In genomic region chr21:33951276-33952178, GRCh38 we compare ENCODE assay signal across 11 cellular contexts. TPM values are rescaled to one million over a fixed set of nuclear protein-coding genes. Genes with fewer than 3 reads are reported as not detected.
DNase-seq lines count a peak whose midpoint lies in the region; ATAC-seq, FAIRE-seq and TF ChIP-seq lines count a peak whose summit lies in the region.
"Had no signal": no experiment of that assay in that cellular context is flagged by ENCODE, and none has a peak within 500 bp of the region (broad histone marks: within the 10 kb centered on the region; RNA-seq: fewer than 3 reads in every experiment).

No MANE protein-coding gene starts in this region.

- peak; percentile 32 for ATAC-seq in stimulated activated memory B cell treated with anti-CD40 and anti-IgM and Interleukin-4, amounts not matched to agents 10 μg/mL and 1 μg/mL and 100 μg/mL, for 72 hours
- no peak for ATAC-seq in HG02973 (IDR thresholded peaks at IDR 0.05; ENCODE audit: unreplicated experiment)
- ATAC-seq: A549 had no signal

- CTCF ChIA-PET in activated CD4-positive, alpha-beta memory T cell treated with anti-CD3 and anti-CD28 coated beads for 36 hours (lab: Charles Lee): interaction anchor here (1.0 to 1.2 kb wide), 2 partner anchors 25 to 27 kb away, joined by 4 read pairs; no protein-coding TSS in a partner anchor

- intact Hi-C loops in activated CD4-positive, alpha-beta memory T cell treated with anti-CD3 and anti-CD28 coated beads for 36 hours (cut with micrococcal nuclease): no loop called here
- intact Hi-C loops in kidney (cut with DNase I): no loop called here

- peaks cover 19% of the 10 kb centered on the region for H3K36me3 Mint-ChIP-seq in activated CD4-positive, alpha-beta memory T cell treated with anti-CD3 and anti-CD28 coated beads for 36 hours
- peaks cover 6% of the 10 kb centered on the region for H3K36me3 Mint-ChIP-seq in stimulated activated memory B cell treated with anti-CD40 and anti-IgM and Interleukin-4, amounts not matched to agents 10 μg/mL and 1 μg/mL and 100 μg/mL, for 72 hours

- H3K36me3 ChIP-seq in kidney (ENCODE audit: control insufficient read depth in 1 of 2, insufficient read depth in 2 of 2, low read length in 2 of 2): no peaks in the 10 kb centered on the region
- H3K36me3 ChIP-seq: right atrium auricular region had no signal

- no peak overlapping the region for H3K27ac ChIP-seq in kidney (ENCODE audit: low read depth in 2 of 2, low read length in 2 of 2)
- H3K27ac ChIP-seq: A549, epithelial cell of prostate had no signal

- peak; percentile 59 for DNase-seq in activated CD8-positive, alpha-beta memory T cell treated with anti-CD3 and anti-CD28 coated beads for 24 hours
- DNase-seq in activated CD8-positive, alpha-beta memory T cell treated with anti-CD3 and anti-CD28 coated beads, Interleukin-2, amount 50 U/mL, for 4 hours: no peak
- peak; percentile 31 for DNase-seq in activated CD4-positive, alpha-beta memory T cell treated with anti-CD3 and anti-CD28 coated beads for 36 hours
- peak; percentile 35 for DNase-seq in fibroblast of the aortic adventitia (ENCODE audit: low read depth)
- no peak for DNase-seq in kidney
- DNase-seq in NCI-H524 treated with DMSO at 0.1 percent for 48 hours (lab: John Stamatoyannopoulos, UW): no peak

- no peaks in the 10 kb centered on the region for H3K9me3 Mint-ChIP-seq in activated CD4-positive, alpha-beta memory T cell treated with anti-CD3 and anti-CD28 coated beads for 36 hours
- no peaks in the 10 kb centered on the region for H3K9me3 Mint-ChIP-seq in stimulated activated memory B cell treated with anti-CD40 and anti-IgM and Interleukin-4, amounts not matched to agents 10 μg/mL and 1 μg/mL and 100 μg/mL, for 72 hours

- TF ChIP-seq CTCF in fibroblast of the aortic adventitia (IDR thresholded peaks at IDR 0.05; ENCODE audit: insufficient read depth, low read length) (no peak), kidney (IDR thresholded peaks at IDR 0.05; ENCODE audit: borderline replicate concordance, extremely low read depth, insufficient read depth) (no peak)

- peak overlapping the region; percentile 80 for H3K27ac Mint-ChIP-seq in activated CD4-positive, alpha-beta memory T cell treated with anti-CD3 and anti-CD28 coated beads for 36 hours
- H3K27ac Mint-ChIP-seq in stimulated activated memory B cell treated with anti-CD40 and anti-IgM and Interleukin-4, amounts not matched to agents 10 μg/mL and 1 μg/mL and 100 μg/mL, for 72 hours: peak overlapping the region; percentile 90

- H3K9ac ChIP-seq in kidney (ENCODE audit: low read length in 2 of 2): no peak overlapping the region

- peak overlapping the region; percentile 5 for H3K4me3 Mint-ChIP-seq in activated CD4-positive, alpha-beta memory T cell treated with anti-CD3 and anti-CD28 coated beads for 36 hours
- H3K4me3 Mint-ChIP-seq in stimulated activated memory B cell treated with anti-CD40 and anti-IgM and Interleukin-4, amounts not matched to agents 10 μg/mL and 1 μg/mL and 100 μg/mL, for 72 hours: peak overlapping the region; percentile 41

- peaks cover 73% of the 10 kb centered on the region for H3K4me1 Mint-ChIP-seq in activated CD4-positive, alpha-beta memory T cell treated with anti-CD3 and anti-CD28 coated beads for 36 hours (ENCODE audit: low read depth)
- H3K4me1 Mint-ChIP-seq in stimulated activated memory B cell treated with anti-CD40 and anti-IgM and Interleukin-4, amounts not matched to agents 10 μg/mL and 1 μg/mL and 100 μg/mL, for 72 hours: peaks cover 70% of the 10 kb centered on the region

- H3K27me3 Mint-ChIP-seq in activated CD4-positive, alpha-beta memory T cell treated with anti-CD3 and anti-CD28 coated beads for 36 hours: peaks cover 4% of the 10 kb centered on the region
- no peaks in the 10 kb centered on the region for H3K27me3 Mint-ChIP-seq in stimulated activated memory B cell treated with anti-CD40 and anti-IgM and Interleukin-4, amounts not matched to agents 10 μg/mL and 1 μg/mL and 100 μg/mL, for 72 hours

- H3K4me1 ChIP-seq in kidney (ENCODE audit: control insufficient read depth in 1 of 2, insufficient read depth in 1 of 2, low read depth in 1 of 2, low read length in 2 of 2): peaks cover 7 to 10% of the 10 kb centered on the region in 2 donors

- H3K4me3 ChIP-seq in fibroblast of the aortic adventitia (ENCODE audit: low read depth, low read length) (no peak overlapping the region), kidney (ENCODE audit: low read length in 2 of 2) (no peak overlapping the region)
- H3K4me3 ChIP-seq: A549, right atrium auricular region had no signal

- no peak for FAIRE-seq in kidney (lab: Jason Lieb, UNC)
- FAIRE-seq: A549 had no signal

- POLR2A ChIA-PET in activated CD4-positive, alpha-beta memory T cell treated with anti-CD3 and anti-CD28 coated beads for 36 hours (lab: Charles Lee): interaction anchor here (0.5 to 7.1 kb wide), 3 partner anchors 14 to 25 kb away, joined by 3 to 148 read pairs (median 3); no protein-coding TSS in a partner anchor

- no peaks in the 10 kb centered on the region for H3K9me3 ChIP-seq in kidney (ENCODE audit: control insufficient read depth in 1 of 2, low read length in 2 of 2)
- H3K9me3 ChIP-seq: A549, right atrium auricular region had no signal

RNA-seq across cellular contexts. Expression of gene ATP5PO, which starts 35.9 kb away (rescaled TPM):
- total RNA-seq in activated CD4-positive, alpha-beta memory T cell treated with anti-CD3 and anti-CD28 coated beads for 36 hours: 100 to 1,000 TPM; 208 to 210 TPM
- 107 and 304 TPM in 2 replicates for total RNA-seq in fibroblast of the aortic adventitia (ENCODE audit: low replicate concordance)
- total RNA-seq in kidney: 165 TPM
- polyA plus RNA-seq in kidney (ENCODE audit: insufficient read depth, low read depth, low replicate concordance): 693 TPM

Comparison
In these comparisons a context has a peak if more than half of its experiments do, and no peak if none do; other contexts are left out.
1. DNase-seq: peak in activated CD8-positive, alpha-beta memory T cell treated with anti-CD3 and anti-CD28 coated beads for 24 hours (single experiment), activated CD4-positive, alpha-beta memory T cell treated with anti-CD3 and anti-CD28 coated beads for 36 hours (single experiment) and fibroblast of the aortic adventitia (single experiment); none in activated CD8-positive, alpha-beta memory T cell treated with anti-CD3 and anti-CD28 coated beads, Interleukin-2, amount 50 U/mL, for 4 hours (single experiment), kidney (single experiment) and NCI-H524 treated with DMSO at 0.1 percent for 48 hours (single experiment).